16 cellular contexts compared by ENCODE assay signal in the genomic region with DNA sequence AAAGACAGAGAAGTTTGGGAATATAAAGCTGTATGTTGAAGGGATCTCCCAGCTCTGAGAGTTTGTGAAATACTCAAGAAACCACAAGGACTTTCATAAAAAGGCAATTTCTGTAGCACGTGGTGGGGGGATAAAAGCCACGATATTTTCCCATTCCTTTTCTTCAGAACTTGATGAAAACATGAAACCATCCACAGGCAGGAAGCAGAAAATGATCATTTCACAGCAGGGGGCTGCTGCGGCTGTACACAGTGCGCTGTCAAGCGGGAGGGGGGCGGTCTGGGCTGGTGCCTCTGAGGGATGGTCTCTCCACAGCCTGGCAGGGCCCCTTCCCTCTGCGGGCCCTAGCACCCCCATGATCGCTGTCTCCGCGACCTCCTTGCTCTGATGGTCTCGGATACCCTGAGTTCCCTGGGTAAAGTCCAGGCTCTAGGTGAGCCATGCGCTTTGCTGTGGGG.
DNase-seq lines count a peak whose midpoint lies in the region; ATAC-seq and TF ChIP-seq lines count a peak whose summit lies in the region.
"Had no signal": no experiment of that assay in that cellular context is flagged by ENCODE, and none has a peak within 500 bp of the region (broad histone marks: within the 10 kb centered on the region; RNA-seq: fewer than 3 reads in every experiment).

No MANE protein-coding gene starts in this region.

- H3K18ac ChIP-seq in mesendoderm (ENCODE audit: low read length) = no peak overlapping the region

- CTCF ChIA-PET in AG04449 (lab: Yijun Ruan, JAX) = no interaction called here

- H3K79me2 ChIP-seq in neural cell (replicated peaks; ENCODE audit: insufficient read depth, low read length) = no peaks in the 10 kb centered on the region
- H3K79me2 ChIP-seq in mesendoderm (ENCODE audit: control insufficient read depth, insufficient read depth, low read length) = no peaks in the 10 kb centered on the region

- TF ChIP-seq CTCF in AG04449 (IDR thresholded peaks at IDR 0.05; ENCODE audit: insufficient read depth, low read length, missing control alignments) (no peak), brain microvascular endothelial cell (IDR thresholded peaks at IDR 0.05; ENCODE audit: low read depth, low read length, missing control alignments) (no peak), neural cell (IDR thresholded peaks at IDR 0.05; ENCODE audit: poor library complexity, severe bottlenecking) (no peak)

- H3K9me3 ChIP-seq in neural cell (ENCODE audit: low read length) = no peaks in the 10 kb centered on the region
- H3K9me3 ChIP-seq: esophagus squamous epithelium had no signal

- no peaks in the 10 kb centered on the region for H3K4me1 ChIP-seq in mesendoderm (ENCODE audit: control insufficient read depth, low read depth, low read length)

- no peak overlapping the region for H2AFZ ChIP-seq in neural cell (ENCODE audit: low read depth, low read length)

- no peak for ATAC-seq in HG02678 (IDR thresholded peaks at IDR 0.05; ENCODE audit: unreplicated experiment)
- ATAC-seq: natural killer cell treated with Interleukin-12 subunit alpha and Interleukin-12 subunit beta and Interleukin-15 and Interleukin-18, amount 100 ng/mL, for 72 hours; right cardiac atrium; T-cell had no signal

- TF ChIP-seq RAD21 in neural cell (conservative IDR thresholded peaks at IDR 0.05) = no peak

- H3K23ac ChIP-seq in mesendoderm (ENCODE audit: low read length) = no peak overlapping the region

- no peaks in the 10 kb centered on the region for H4K20me1 ChIP-seq in neural cell (ENCODE audit: insufficient read depth)

- no peak overlapping the region for H2BK120ac ChIP-seq in mesendoderm (ENCODE audit: low read depth, low read length)

- no CpG with 5 or more reads among the region's 12 CpGs for WGBS in mesendoderm (ENCODE audit: extremely low coverage, insufficient coverage, low lambda C conversion rate)

- no peaks in the 10 kb centered on the region for H3K36me3 ChIP-seq in brain microvascular endothelial cell (replicated peaks)
- no peaks in the 10 kb centered on the region for H3K36me3 ChIP-seq in neural cell (ENCODE audit: insufficient read depth, low read length)
- no peaks in the 10 kb centered on the region for H3K36me3 ChIP-seq in mesendoderm (ENCODE audit: control insufficient read depth, insufficient read depth, low read length)
- H3K36me3 ChIP-seq: esophagus squamous epithelium had no signal

- H2BK5ac ChIP-seq in mesendoderm (ENCODE audit: low read length) = no peak overlapping the region

- H3K4ac ChIP-seq in mesendoderm (ENCODE audit: low read depth, low read length) = no peak overlapping the region

- H3K4me2 ChIP-seq in neural cell (ENCODE audit: low read length) (no peak overlapping the region), mesendoderm (ENCODE audit: low read length) (no peak overlapping the region)

- H3K27me3 ChIP-seq in brain microvascular endothelial cell (replicated peaks) (no peaks in the 10 kb centered on the region), neural cell (ENCODE audit: insufficient read depth, low read depth, low read length) (no peaks in the 10 kb centered on the region), mesendoderm (ENCODE audit: insufficient read depth, low read length, poor library complexity) (no peaks in the 10 kb centered on the region)

- H4K5ac ChIP-seq in mesendoderm (ENCODE audit: low read length) = no peak overlapping the region

- TF ChIP-seq EP300 in neural cell (conservative IDR thresholded peaks at IDR 0.05; ENCODE audit: poor library complexity, severe bottlenecking) = no peak

- no peak overlapping the region for H3K56ac ChIP-seq in mesendoderm (ENCODE audit: low read length)

- H3K4me3 ChIP-seq in AG04449 (ENCODE audit: low read depth, low read length) (peak overlapping the region; percentile 10; the same call in 1 of the 2 replicates), brain microvascular endothelial cell (ENCODE audit: low read depth, low read length) (no peak overlapping the region), neural cell (ENCODE audit: low read length) (no peak overlapping the region), mesendoderm (ENCODE audit: low read length) (no peak overlapping the region)
- H3K4me3 ChIP-seq: esophagus squamous epithelium had no signal

- no peak overlapping the region for H2AK5ac ChIP-seq in mesendoderm (ENCODE audit: low read length)

- H3K27ac ChIP-seq in brain microvascular endothelial cell = no peak overlapping the region
- peak overlapping the region; percentile 26 for H3K27ac ChIP-seq in neural cell (ENCODE audit: low read length)
- H3K27ac ChIP-seq in mesendoderm (ENCODE audit: low read depth, low read length) = no peak overlapping the region
- H3K27ac ChIP-seq: RWPE1 had no signal

- H3K9ac ChIP-seq in neural cell (ENCODE audit: low read length) (no peak overlapping the region), mesendoderm (ENCODE audit: low read length) (no peak overlapping the region)

- no peaks in the 10 kb centered on the region for H3K9me2 ChIP-seq in neural cell (ENCODE audit: insufficient read depth, low read length)

- POLR2A ChIA-PET in AG04449 (lab: Yijun Ruan, JAX) = no interaction called here

- in situ Hi-C loops in brain microvascular endothelial cell (cut with HindIII; ENCODE audit: low pct_ligation_motif_present, low sequenced_read_pairs) = no loop called here

- DNase-seq in AG04449 (ENCODE audit: low read depth, low spot score) = no peak
- DNase-seq in LHCN-M2 (ENCODE audit: low read depth) = peak; percentile 4
- peak; percentile 38 for DNase-seq in brain microvascular endothelial cell
- DNase-seq in mesendoderm = no peak
- no peak for DNase-seq in midbrain (lab: John Stamatoyannopoulos, UW)
- DNase-seq in amniotic stem cell (lab: John Stamatoyannopoulos, UW) = no peak
- DNase-seq: activated CD4-positive, alpha-beta T cell treated with anti-CD3 and anti-CD28 coated beads, Interleukin-2, amount 50 U/mL, for 48 hours; activated naive CD4-positive, alpha-beta T cell treated with anti-CD3 and anti-CD28 coated beads for 36 hours; esophagus squamous epithelium; stimulated activated CD4-positive, alpha-beta T cell treated with anti-CD3 and anti-CD28 coated beads, Interleukin-1b, Interleukin-23, amount 100 ng/mL, for 48 hours; T-cell had no signal

- H3K79me1 ChIP-seq in mesendoderm (ENCODE audit: low read length) = no peaks in the 10 kb centered on the region

- H4K8ac ChIP-seq in mesendoderm (ENCODE audit: low read depth, low read length) = no peak overlapping the region

- H2BK15ac ChIP-seq in mesendoderm (replicated peaks; ENCODE audit: low read depth) = no peak overlapping the region

- no peaks in the 10 kb centered on the region for H3F3A ChIP-seq in neural cell (ENCODE audit: insufficient read depth, low read length, poor library complexity, severe bottlenecking)

TF ChIP-seq in neural cell, 6 proteins besides CTCF, POLR2A, EP300 and RAD21:
- TF ChIP-seq MXI1 (conservative IDR thresholded peaks at IDR 0.05; ENCODE audit: poor library complexity, severe bottlenecking) (no peak), EZH2 (IDR thresholded peaks at IDR 0.05; ENCODE audit: borderline replicate concordance, insufficient read depth, low read length, poor library complexity, severe bottlenecking) (no peak), TAF1 (IDR thresholded peaks at IDR 0.05; ENCODE audit: low read depth) (no peak), POLR2AphosphoS5 (IDR thresholded peaks at IDR 0.05) (peak; percentile 73), SMC3 (conservative IDR thresholded peaks at IDR 0.05; ENCODE audit: poor library complexity) (peak; percentile 32)
- TF ChIP-seq, protein P1, sequence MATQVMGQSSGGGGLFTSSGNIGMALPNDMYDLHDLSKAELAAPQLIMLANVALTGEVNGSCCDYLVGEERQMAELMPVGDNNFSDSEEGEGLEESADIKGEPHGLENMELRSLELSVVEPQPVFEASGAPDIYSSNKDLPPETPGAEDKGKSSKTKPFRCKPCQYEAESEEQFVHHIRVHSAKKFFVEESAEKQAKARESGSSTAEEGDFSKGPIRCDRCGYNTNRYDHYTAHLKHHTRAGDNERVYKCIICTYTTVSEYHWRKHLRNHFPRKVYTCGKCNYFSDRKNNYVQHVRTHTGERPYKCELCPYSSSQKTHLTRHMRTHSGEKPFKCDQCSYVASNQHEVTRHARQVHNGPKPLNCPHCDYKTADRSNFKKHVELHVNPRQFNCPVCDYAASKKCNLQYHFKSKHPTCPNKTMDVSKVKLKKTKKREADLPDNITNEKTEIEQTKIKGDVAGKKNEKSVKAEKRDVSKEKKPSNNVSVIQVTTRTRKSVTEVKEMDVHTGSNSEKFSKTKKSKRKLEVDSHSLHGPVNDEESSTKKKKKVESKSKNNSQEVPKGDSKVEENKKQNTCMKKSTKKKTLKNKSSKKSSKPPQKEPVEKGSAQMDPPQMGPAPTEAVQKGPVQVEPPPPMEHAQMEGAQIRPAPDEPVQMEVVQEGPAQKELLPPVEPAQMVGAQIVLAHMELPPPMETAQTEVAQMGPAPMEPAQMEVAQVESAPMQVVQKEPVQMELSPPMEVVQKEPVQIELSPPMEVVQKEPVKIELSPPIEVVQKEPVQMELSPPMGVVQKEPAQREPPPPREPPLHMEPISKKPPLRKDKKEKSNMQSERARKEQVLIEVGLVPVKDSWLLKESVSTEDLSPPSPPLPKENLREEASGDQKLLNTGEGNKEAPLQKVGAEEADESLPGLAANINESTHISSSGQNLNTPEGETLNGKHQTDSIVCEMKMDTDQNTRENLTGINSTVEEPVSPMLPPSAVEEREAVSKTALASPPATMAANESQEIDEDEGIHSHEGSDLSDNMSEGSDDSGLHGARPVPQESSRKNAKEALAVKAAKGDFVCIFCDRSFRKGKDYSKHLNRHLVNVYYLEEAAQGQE (IDR thresholded peaks at IDR 0.05; ENCODE audit: borderline replicate concordance) = peak; percentile 56

Comparison
In these comparisons a context has a peak if more than half of its experiments do, and no peak if none do; other contexts are left out.
1. DNase-seq: peak in LHCN-M2 (single experiment) and brain microvascular endothelial cell (single experiment); none in AG04449 (single experiment), mesendoderm (single experiment), midbrain (single experiment) and amniotic stem cell (single experiment).